11 cellular contexts compared by ENCODE assay signal in genomic region chr9:129282308-129283211, GRCh38.
DNase-seq lines count a peak whose midpoint lies in the region; ATAC-seq, FAIRE-seq and TF ChIP-seq lines count a peak whose summit lies in the region.
"Had no signal": no experiment of that assay in that cellular context is flagged by ENCODE, and none has a peak within 500 bp of the region (broad histone marks: within the 10 kb centered on the region; RNA-seq: fewer than 3 reads in every experiment).

No MANE protein-coding gene starts in this region.

- no peaks in the 10 kb centered on the region for H3K9me3 ChIP-seq in heart left ventricle
- H3K9me3 ChIP-seq in pancreas, result no peaks in the 10 kb centered on the region
- H3K9me3 ChIP-seq in smooth muscle cell (replicated peaks; ENCODE audit: low read depth), result no peaks in the 10 kb centered on the region
- H3K9me3 ChIP-seq in MG63, result no peaks in the 10 kb centered on the region

- TF ChIP-seq POLR2A in heart left ventricle (IDR thresholded peaks at IDR 0.05), result no peak

- 59 to 70% (median 67%) methylated on average over 18 to 29 of the region's 29 CpGs for WGBS in heart left ventricle, 4 donors
- WGBS in pancreas, 2 donors, result 29 to 35% methylated on average over 29 of the region's 29 CpGs
- WGBS in smooth muscle cell (ENCODE audit: low lambda C conversion rate), result 78% methylated on average over 29 of the region's 29 CpGs

- H2AFZ ChIP-seq in smooth muscle cell (ENCODE audit: low read depth), result no peak overlapping the region
- H2AFZ ChIP-seq: hepatocyte had no signal

- TF ChIP-seq CTCF in D721Med (IDR thresholded peaks at IDR 0.05; ENCODE audit: insufficient read depth, missing control alignments) (no peak), RWPE1 (conservative IDR thresholded peaks at IDR 0.05; ENCODE audit: low read depth) (no peak), heart left ventricle (IDR thresholded peaks at IDR 0.05) (no peak), pancreas (IDR thresholded peaks at IDR 0.05) (no peak), smooth muscle cell (IDR thresholded peaks at IDR 0.05; ENCODE audit: borderline replicate concordance, insufficient read depth, poor library complexity, severe bottlenecking) (no peak)

- H3K9ac ChIP-seq in smooth muscle cell (ENCODE audit: low read depth), result no peak overlapping the region

- H4K20me1 ChIP-seq in smooth muscle cell (ENCODE audit: low read depth), result no peaks in the 10 kb centered on the region

- CTCF ChIA-PET in RWPE1 (lab: Yijun Ruan, JAX), result interaction anchor here (1.3 kb wide), 1 partner anchor 140 kb away, joined by 4 read pairs; no protein-coding TSS in a partner anchor

- H3K36me3 ChIP-seq in heart left ventricle, result no peaks in the 10 kb centered on the region
- no peaks in the 10 kb centered on the region for H3K36me3 ChIP-seq in pancreas
- H3K36me3 ChIP-seq in smooth muscle cell (ENCODE audit: low read depth), result no peaks in the 10 kb centered on the region
- H3K36me3 ChIP-seq in MG63, result no peaks in the 10 kb centered on the region

- POLR2A ChIA-PET in RWPE1 (lab: Yijun Ruan, JAX; ENCODE audit: low non-redundant PET), result interaction anchor here (0.5 kb wide), 1 partner anchor 50 kb away, joined by 3 read pairs; no protein-coding TSS in a partner anchor

- H3K27me3 ChIP-seq in heart left ventricle (no peaks in the 10 kb centered on the region), pancreas (no peaks in the 10 kb centered on the region), smooth muscle cell (ENCODE audit: low read depth) (no peaks in the 10 kb centered on the region), MG63 (no peaks in the 10 kb centered on the region)
- H3K27me3 ChIP-seq: hepatocyte had no signal

- peak overlapping the region; percentile 7 for H3K27ac ChIP-seq in RWPE1
- peak overlapping the region in 8 of 12 donors; percentile 15 to 70 (median 47) for H3K27ac ChIP-seq in heart left ventricle
- H3K27ac ChIP-seq in pancreas, result peak overlapping the region in 2 of 4 donors; percentile 39 to 61
- no peak overlapping the region for H3K27ac ChIP-seq in smooth muscle cell (ENCODE audit: low read depth)
- H3K27ac ChIP-seq: hepatocyte had no signal

- no peaks in the 10 kb centered on the region for H3K79me2 ChIP-seq in smooth muscle cell (ENCODE audit: low read depth)
- H3K79me2 ChIP-seq: hepatocyte had no signal

- peak overlapping the region in 11 of 12 donors; percentile 14 to 63 (median 55) for H3K4me3 ChIP-seq in heart left ventricle
- H3K4me3 ChIP-seq in pancreas, result peak overlapping the region; percentile 10 to 46 (median 18)
- H3K4me3 ChIP-seq in smooth muscle cell, result no peak overlapping the region
- H3K4me3 ChIP-seq in MG63, result no peak overlapping the region
- H3K4me3 ChIP-seq: hepatocyte had no signal

- ATAC-seq in heart left ventricle, result peak; percentile 11 to 80 (median 38)
- ATAC-seq in pancreas, result peak; percentile 49 to 84 (median 80)

- DNase-seq in D721Med (ENCODE audit: insufficient read length, low spot score) (peak; percentile 4), RWPE1 (ENCODE audit: low spot score) (no peak), heart left ventricle (peak in 2 of 5 donors; percentile 23), pancreas (peak in 2 of 6 donors; percentile 40 to 41), smooth muscle cell (lab: John Stamatoyannopoulos, UW; ENCODE audit: unreplicated experiment) (no peak), 8988T (no peak), MG63 (no peak)
- no peak for DNase-seq in stimulated activated CD4-positive, alpha-beta T cell treated with anti-CD3 and anti-CD28 coated beads, Interleukin-15, amount 100 ng/mL, for 24 hours
- DNase-seq: DMS153, T-helper 9 cell had no signal

- no peak for FAIRE-seq in D721Med (lab: Jason Lieb, UNC)
- no peak for FAIRE-seq in pancreas (lab: Jason Lieb, UNC)

- intact Hi-C loops in heart left ventricle (cut with DNase I), result no loop called here
- intact Hi-C loops in pancreas (cut with DNase I), result no loop called here

- no peaks in the 10 kb centered on the region for H3F3A ChIP-seq in smooth muscle cell (ENCODE audit: low read depth)

- H3K4me2 ChIP-seq in smooth muscle cell, result no peak overlapping the region
- H3K4me2 ChIP-seq: hepatocyte had no signal

- H3K4me1 ChIP-seq in heart left ventricle (peaks cover 0 to 22% (median 6%) of the 10 kb centered on the region in 12 donors), pancreas (peaks cover 0 to 2% (median 0%) of the 10 kb centered on the region in 3 donors), smooth muscle cell (ENCODE audit: low read depth) (peaks cover 12% of the 10 kb centered on the region)

Comparison
In these comparisons a context has a peak if more than half of its experiments do, and no peak if none do; other contexts are left out.
1. H3K4me3 ChIP-seq: peak in heart left ventricle (11 of 12) and pancreas (4 of 4); none in smooth muscle cell (single experiment) and MG63 (single experiment).